ENCODE assay signal across 11 cellular contexts in genomic region chr3:129025691-129026435, GRCh38. TPM values are rescaled to one million over a fixed set of nuclear protein-coding genes. Genes with fewer than 3 reads are reported as not detected.
DNase-seq lines count a peak whose midpoint lies in the region; ATAC-seq and TF ChIP-seq lines count a peak whose summit lies in the region.
"Had no signal": no experiment of that assay in that cellular context is flagged by ENCODE, and none has a peak within 500 bp of the region (broad histone marks: within the 10 kb centered on the region; RNA-seq: fewer than 3 reads in every experiment).

No MANE protein-coding gene starts in this region.

- no peak overlapping the region for H3K4me3 ChIP-seq in HEK293 (ENCODE audit: low read depth, low read length)

- no peaks in the 10 kb centered on the region for H3K4me1 ChIP-seq in HEK293 (ENCODE audit: control insufficient read depth, insufficient read depth, low read length)

- H3K27me3 Mint-ChIP-seq in dendritic cell treated with granulocyte-macrophage colony-stimulating factor and Interleukin-4, amounts not matched to agents 40 ng/mL and 50 ng/mL, for 4 days, result peaks cover 29% of the 10 kb centered on the region
- H3K27me3 Mint-ChIP-seq in natural killer cell (ENCODE audit: low read depth in 2 of 2), result no peaks in the 10 kb centered on the region

- H3K4me1 Mint-ChIP-seq in dendritic cell treated with granulocyte-macrophage colony-stimulating factor and Interleukin-4, amounts not matched to agents 40 ng/mL and 50 ng/mL, for 4 days (ENCODE audit: low read depth), result peaks cover 7% of the 10 kb centered on the region
- peaks cover 30 to 40% of the 10 kb centered on the region in 2 donors for H3K4me1 Mint-ChIP-seq in natural killer cell

- DNase-seq in AG20443 (ENCODE audit: low spot score) (peak; percentile 65), natural killer cell (no peak)
- DNase-seq in effector CD8-positive, alpha-beta T cell (lab: John Stamatoyannopoulos, UW), result no peak
- DNase-seq in activated CD8-positive, alpha-beta memory T cell treated with anti-CD3 and anti-CD28 coated beads for 24 hours, result no peak
- DNase-seq: amniotic stem cell, mammary epithelial cell, MV-4-11 had no signal

- no peaks in the 10 kb centered on the region for H3K9me3 Mint-ChIP-seq in dendritic cell treated with granulocyte-macrophage colony-stimulating factor and Interleukin-4, amounts not matched to agents 40 ng/mL and 50 ng/mL, for 4 days
- H3K9me3 Mint-ChIP-seq in natural killer cell, result no peaks in the 10 kb centered on the region

- POLR2A ChIA-PET in HEK293 (lab: Yijun Ruan, JAX), result no interaction called here

- H3K27ac ChIP-seq in HEK293 (ENCODE audit: extremely low read depth, low read depth, low read length), result no peak overlapping the region

- no peaks in the 10 kb centered on the region for H3K36me3 ChIP-seq in HEK293 (ENCODE audit: control insufficient read depth in 2 of 2, insufficient read depth in 1 of 2, low read length in 2 of 2)

- no peaks in the 10 kb centered on the region for H3K9me3 ChIP-seq in HEK293 (ENCODE audit: control insufficient read depth, insufficient read depth, low read depth, low read length)

- ATAC-seq in natural killer cell (no peak), HG03045 (IDR thresholded peaks at IDR 0.05; ENCODE audit: unreplicated experiment) (no peak), HG03108 (IDR thresholded peaks at IDR 0.05; ENCODE audit: unreplicated experiment) (no peak)

- CTCF ChIA-PET in HEK293 (lab: Yijun Ruan, JAX), result interaction anchor here (0.9 to 3.2 kb wide), 6 partner anchors 9 to 91 kb away, joined by 3 to 22 read pairs (median 7); no protein-coding TSS in a partner anchor

- H3K4me3 Mint-ChIP-seq in dendritic cell treated with granulocyte-macrophage colony-stimulating factor and Interleukin-4, amounts not matched to agents 40 ng/mL and 50 ng/mL, for 4 days, result no peak overlapping the region
- H3K4me3 Mint-ChIP-seq in natural killer cell, result peak overlapping the region; percentile 87

- TF ChIP-seq CTCF in HEK293 (tag by site-specific recombination; IDR thresholded peaks at IDR 0.05), result no peak
- no peak for TF ChIP-seq CTCF in natural killer cell (IDR thresholded peaks at IDR 0.05)

- H3K36me3 Mint-ChIP-seq in dendritic cell treated with granulocyte-macrophage colony-stimulating factor and Interleukin-4, amounts not matched to agents 40 ng/mL and 50 ng/mL, for 4 days (ENCODE audit: low read depth), result no peaks in the 10 kb centered on the region
- no peaks in the 10 kb centered on the region for H3K36me3 Mint-ChIP-seq in natural killer cell

- intact Hi-C loops in dendritic cell treated with granulocyte-macrophage colony-stimulating factor and Interleukin-4, amounts not matched to agents 40 ng/mL and 50 ng/mL, for 4 days (cut with micrococcal nuclease), result no loop called here
- intact Hi-C loops in natural killer cell (cut with micrococcal nuclease), result loop anchor here (5.0 kb wide), 2 partner anchors 41 to 221 kb away; partner anchors contain the start of gene COPG1

- H3K27ac Mint-ChIP-seq in dendritic cell treated with granulocyte-macrophage colony-stimulating factor and Interleukin-4, amounts not matched to agents 40 ng/mL and 50 ng/mL, for 4 days, result peak overlapping the region; percentile 66
- H3K27ac Mint-ChIP-seq in natural killer cell, result peak overlapping the region; percentile 99 to 100

TF ChIP-seq in HEK293, 187 proteins besides CTCF, POLR2A, EP300 and RAD21:
- TF ChIP-seq ZNF664 (tag by site-specific recombination; IDR thresholded peaks at IDR 0.05) (peak; percentile 18; the same call in 1 of the 2 replicates), ZNF596 (tag by site-specific recombination; IDR thresholded peaks at IDR 0.05) (no peak)
TF ChIP-seq in HEK293: peak in this region for 1.

RNA-seq across cellular contexts. Expression of gene EFCC1, which starts 24.8 kb away (rescaled TPM):
- total RNA-seq in natural killer cell, result under 1 TPM in 2 of 3 donors, not detected in 1; 0.28 to 0.70 TPM

RNA-seq across cellular contexts. Expression of gene CFAP92, which starts 32.0 kb away (rescaled TPM):
- under 1 TPM; 0.26 to 0.43 (median 0.41) TPM for total RNA-seq in natural killer cell

RNA-seq across cellular contexts. Expression of gene GP9, which starts 34.7 kb away (rescaled TPM):
- total RNA-seq in natural killer cell, result 1 to 10 TPM in 2 of 3 donors, under 1 TPM in 1; 0.86 to 8.6 (median 3.8) TPM
- total RNA-seq: mammary epithelial cell had no signal
